Comparison of ENCODE assay signal across 1 cellular context in the genomic region with DNA sequence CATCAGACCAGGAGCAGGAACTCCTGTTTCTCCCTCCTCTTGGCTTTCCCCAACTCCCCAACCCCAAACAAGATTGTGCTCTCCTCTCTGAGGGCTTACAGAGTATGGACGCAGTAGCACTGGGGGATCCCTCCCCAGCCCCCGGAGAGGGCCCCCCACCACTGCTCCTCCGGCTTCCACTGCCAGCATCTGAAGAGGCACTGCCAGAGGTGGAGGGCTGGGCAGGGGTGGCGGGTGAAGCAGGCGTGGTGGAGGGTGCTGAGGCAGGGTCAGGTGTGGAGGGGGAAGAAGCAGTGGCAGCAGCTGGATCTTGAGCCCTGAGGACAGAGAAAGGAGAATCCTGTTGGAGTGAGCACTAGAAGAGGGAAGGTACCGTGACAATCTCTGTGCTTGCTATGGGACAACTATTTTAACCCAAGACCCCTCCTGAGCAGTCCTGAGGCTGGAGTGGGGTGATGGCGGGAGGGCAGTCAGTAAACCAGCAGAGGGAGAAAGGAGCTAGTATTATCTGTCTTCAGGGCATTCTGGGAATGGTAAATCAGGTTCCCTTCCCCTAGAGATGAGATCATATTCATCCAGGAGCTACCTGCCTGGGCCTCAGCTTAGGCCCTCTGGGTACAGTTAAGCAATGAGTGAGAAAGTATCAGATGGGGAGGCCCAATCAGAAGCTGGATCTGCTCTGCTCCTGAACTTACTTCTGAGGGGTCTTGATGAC.
A peak's percentile ranks its signal among the peaks of the same experiment; 100 is the strongest.
TF ChIP-seq lines count a peak whose summit lies in the region.

No MANE protein-coding gene starts in this region.

TF ChIP-seq in HEK293, 187 proteins besides CTCF, POLR2A, EP300 and RAD21:
- TF ChIP-seq, protein P1, sequence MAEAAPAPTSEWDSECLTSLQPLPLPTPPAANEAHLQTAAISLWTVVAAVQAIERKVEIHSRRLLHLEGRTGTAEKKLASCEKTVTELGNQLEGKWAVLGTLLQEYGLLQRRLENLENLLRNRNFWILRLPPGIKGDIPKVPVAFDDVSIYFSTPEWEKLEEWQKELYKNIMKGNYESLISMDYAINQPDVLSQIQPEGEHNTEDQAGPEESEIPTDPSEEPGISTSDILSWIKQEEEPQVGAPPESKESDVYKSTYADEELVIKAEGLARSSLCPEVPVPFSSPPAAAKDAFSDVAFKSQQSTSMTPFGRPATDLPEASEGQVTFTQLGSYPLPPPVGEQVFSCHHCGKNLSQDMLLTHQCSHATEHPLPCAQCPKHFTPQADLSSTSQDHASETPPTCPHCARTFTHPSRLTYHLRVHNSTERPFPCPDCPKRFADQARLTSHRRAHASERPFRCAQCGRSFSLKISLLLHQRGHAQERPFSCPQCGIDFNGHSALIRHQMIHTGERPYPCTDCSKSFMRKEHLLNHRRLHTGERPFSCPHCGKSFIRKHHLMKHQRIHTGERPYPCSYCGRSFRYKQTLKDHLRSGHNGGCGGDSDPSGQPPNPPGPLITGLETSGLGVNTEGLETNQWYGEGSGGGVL (tag by site-specific recombination; IDR thresholded peaks at IDR 0.05), result peak; percentile 13; the same call in 1 of the 2 replicates
- TF ChIP-seq, protein P2, sequence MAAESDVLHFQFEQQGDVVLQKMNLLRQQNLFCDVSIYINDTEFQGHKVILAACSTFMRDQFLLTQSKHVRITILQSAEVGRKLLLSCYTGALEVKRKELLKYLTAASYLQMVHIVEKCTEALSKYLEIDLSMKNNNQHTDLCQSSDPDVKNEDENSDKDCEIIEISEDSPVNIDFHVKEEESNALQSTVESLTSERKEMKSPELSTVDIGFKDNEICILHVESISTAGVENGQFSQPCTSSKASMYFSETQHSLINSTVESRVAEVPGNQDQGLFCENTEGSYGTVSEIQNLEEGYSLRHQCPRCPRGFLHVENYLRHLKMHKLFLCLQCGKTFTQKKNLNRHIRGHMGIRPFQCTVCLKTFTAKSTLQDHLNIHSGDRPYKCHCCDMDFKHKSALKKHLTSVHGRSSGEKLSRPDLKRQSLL (tag by site-specific recombination; IDR thresholded peaks at IDR 0.05), result no peak
TF ChIP-seq in HEK293: peak in this region for 1.
